Comparison of ENCODE assay signal across 17 cellular contexts in genomic region chr4:142558851-142559250, GRCh38.
DNase-seq lines count a peak whose midpoint lies in the region; ATAC-seq lines count a peak whose summit lies in the region.
"Had no signal": no experiment of that assay in that cellular context is flagged by ENCODE, and none has a peak within 500 bp of the region (broad histone marks: within the 10 kb centered on the region; RNA-seq: fewer than 3 reads in every experiment).

No MANE protein-coding gene starts in this region.

- no peak for ATAC-seq in GM21360 (IDR thresholded peaks at IDR 0.05; ENCODE audit: unreplicated experiment)
- no peak for ATAC-seq in GM19324 (IDR thresholded peaks at IDR 0.05; ENCODE audit: low FRiP score, unreplicated experiment)
- ATAC-seq: activated T-cell treated with anti-CD3 and anti-CD28 coated beads, Interleukin-2, amount 50 U/mL, for 72 hours had no signal

- H3K27ac ChIP-seq in GM23248 (no peak overlapping the region), mesenchymal stem cell (ENCODE audit: low read length, poor library complexity, severe bottlenecking) (peak overlapping the region; percentile 60)
- H3K27ac ChIP-seq: dorsolateral prefrontal cortex had no signal

- WGBS in GM23248 (ENCODE audit: low coverage in 1 of 2, low lambda C conversion rate in 2 of 2, missing lambda C conversion rate in 2 of 2), 2 experiments = 26 to 37% methylated on average over 4 of the region's 4 CpGs
- WGBS in mesenchymal stem cell = 30% methylated on average over 4 of the region's 4 CpGs

- no peaks in the 10 kb centered on the region for H4K20me1 ChIP-seq in GM23248 (ENCODE audit: insufficient read depth)

- no peaks in the 10 kb centered on the region for H3K27me3 ChIP-seq in GM23248 (replicated peaks; ENCODE audit: insufficient read depth)
- no peaks in the 10 kb centered on the region for H3K27me3 ChIP-seq in mesenchymal stem cell (ENCODE audit: control insufficient read depth in 1 of 2, insufficient read depth in 1 of 2, low read length in 2 of 2)
- H3K27me3 ChIP-seq: BE2C, dorsolateral prefrontal cortex had no signal

- H3K4ac ChIP-seq in mesenchymal stem cell (ENCODE audit: low read depth in 1 of 2, low read length in 2 of 2) = no peak overlapping the region

- DNase-seq in AG08396 (ENCODE audit: low spot score) (peak; percentile 14), GM23248 (peak; percentile 46), cerebellar cortex (ENCODE audit: low spot score) (peak; percentile 82), mesenchymal stem cell (no peak), NCI-H2029 treated with DMSO at 0.1 percent for 48 hours (lab: John Stamatoyannopoulos, UW) (no peak), NCI-H526 treated with DMSO at 0.1 percent for 48 hours (lab: John Stamatoyannopoulos, UW) (no peak)
- DNase-seq: activated CD4-positive, alpha-beta T cell treated with anti-CD3 and anti-CD28 coated beads, Interleukin-2, amount 10 ng/mL, durations not matched to agents 24 days and 14 days; activated T-cell treated with anti-CD3 and anti-CD28 coated beads, Interleukin-2, amount 50 U/mL, for 72 hours; BE2C; dorsolateral prefrontal cortex; H7; NCI-H1092; NCI-H2171 treated with DMSO at 0.1 percent for 48 hours; nucleus accumbens; Right ventricle myocardium superior had no signal

- no peak overlapping the region for H3K18ac ChIP-seq in mesenchymal stem cell (ENCODE audit: low read depth in 1 of 2, low read length in 2 of 2)

- H3K4me3 ChIP-seq in GM23248 (no peak overlapping the region), mesenchymal stem cell (ENCODE audit: insufficient read depth in 1 of 2, low read depth in 1 of 2, low read length in 2 of 2) (no peak overlapping the region)
- H3K4me3 ChIP-seq: dorsolateral prefrontal cortex had no signal

- H3K9me3 ChIP-seq in GM23248 (ENCODE audit: low read depth) = no peaks in the 10 kb centered on the region
- no peaks in the 10 kb centered on the region for H3K9me3 ChIP-seq in mesenchymal stem cell (ENCODE audit: control insufficient read depth, low read length)
- H3K9me3 ChIP-seq: BE2C had no signal

- no peak overlapping the region for H2AK5ac ChIP-seq in mesenchymal stem cell (ENCODE audit: low read length, severe bottlenecking)

- H4K91ac ChIP-seq in mesenchymal stem cell (ENCODE audit: low read length) = no peak overlapping the region

- no peak overlapping the region for H3K23ac ChIP-seq in mesenchymal stem cell (ENCODE audit: low read length in 2 of 2)

- no peak overlapping the region for H2BK5ac ChIP-seq in mesenchymal stem cell (ENCODE audit: low read depth, low read length, poor library complexity, severe bottlenecking)

- no peak overlapping the region for H2BK15ac ChIP-seq in mesenchymal stem cell (ENCODE audit: low read depth, poor library complexity, severe bottlenecking)

- no peak overlapping the region for H2BK120ac ChIP-seq in mesenchymal stem cell (ENCODE audit: low read depth, low read length)

- no peak overlapping the region for H3K9ac ChIP-seq in GM23248
- no peak overlapping the region for H3K9ac ChIP-seq in mesenchymal stem cell (ENCODE audit: low read length)

- H3K4me1 ChIP-seq in GM23248 (ENCODE audit: insufficient read depth) (peaks cover 13% of the 10 kb centered on the region), mesenchymal stem cell (ENCODE audit: control insufficient read depth, insufficient read depth, low read depth, low read length) (peaks cover 3% of the 10 kb centered on the region)
- H3K4me1 ChIP-seq: BE2C had no signal

- no peaks in the 10 kb centered on the region for H3K79me1 ChIP-seq in mesenchymal stem cell (replicated peaks; ENCODE audit: low read length, poor library complexity, severe bottlenecking)

- H3K79me2 ChIP-seq in GM23248 (ENCODE audit: insufficient read depth) = no peaks in the 10 kb centered on the region

- H2BK12ac ChIP-seq in mesenchymal stem cell (ENCODE audit: low read length in 2 of 2) = no peak overlapping the region

- in situ Hi-C loops in GM23248 (cut with MboI) = no loop called here

- no peak overlapping the region for H4K8ac ChIP-seq in mesenchymal stem cell (ENCODE audit: low read length)

- H3K4me2 ChIP-seq in GM23248 (ENCODE audit: unreplicated experiment) (no peak overlapping the region), mesenchymal stem cell (ENCODE audit: low read length, poor library complexity, severe bottlenecking) (no peak overlapping the region)

- no peaks in the 10 kb centered on the region for H3K36me3 ChIP-seq in GM23248 (ENCODE audit: low read depth)
- no peaks in the 10 kb centered on the region for H3K36me3 ChIP-seq in mesenchymal stem cell (ENCODE audit: control insufficient read depth in 1 of 2, insufficient read depth in 2 of 2, low read depth in 1 of 2, low read length in 2 of 2)
- H3K36me3 ChIP-seq: BE2C had no signal

- H3K9me2 ChIP-seq in GM23248 (ENCODE audit: insufficient read depth) = no peaks in the 10 kb centered on the region

- H3K14ac ChIP-seq in mesenchymal stem cell (ENCODE audit: low read length in 2 of 2) = no peak overlapping the region

- H3F3A ChIP-seq in GM23248 (ENCODE audit: insufficient read depth) = no peaks in the 10 kb centered on the region

- H2AFZ ChIP-seq in GM23248 (peak overlapping the region; percentile 37), mesenchymal stem cell (ENCODE audit: low read depth, low read length) (no peak overlapping the region)

Comparison
In these comparisons a context has a peak if more than half of its experiments do, and no peak if none do; other contexts are left out.
1. DNase-seq: peak in AG08396 (single experiment), GM23248 (single experiment) and cerebellar cortex (single experiment); none in mesenchymal stem cell (single experiment), NCI-H2029 treated with DMSO at 0.1 percent for 48 hours (single experiment) and NCI-H526 treated with DMSO at 0.1 percent for 48 hours (single experiment).